ENCODE assay signal across 8 cellular contexts in genomic region chr7:23181684-23182553, GRCh38. TPM values are rescaled to one million over a fixed set of nuclear protein-coding genes. Genes with fewer than 3 reads are reported as not detected.
A peak's percentile ranks its signal among the peaks of the same experiment; 100 is the strongest.
DNase-seq lines count a peak whose midpoint lies in the region; ATAC-seq and TF ChIP-seq lines count a peak whose summit lies in the region.

A gene with protein sequence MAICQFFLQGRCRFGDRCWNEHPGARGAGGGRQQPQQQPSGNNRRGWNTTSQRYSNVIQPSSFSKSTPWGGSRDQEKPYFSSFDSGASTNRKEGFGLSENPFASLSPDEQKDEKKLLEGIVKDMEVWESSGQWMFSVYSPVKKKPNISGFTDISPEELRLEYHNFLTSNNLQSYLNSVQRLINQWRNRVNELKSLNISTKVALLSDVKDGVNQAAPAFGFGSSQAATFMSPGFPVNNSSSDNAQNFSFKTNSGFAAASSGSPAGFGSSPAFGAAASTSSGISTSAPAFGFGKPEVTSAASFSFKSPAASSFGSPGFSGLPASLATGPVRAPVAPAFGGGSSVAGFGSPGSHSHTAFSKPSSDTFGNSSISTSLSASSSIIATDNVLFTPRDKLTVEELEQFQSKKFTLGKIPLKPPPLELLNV (plus strand): TSS chr7:23182048. CDS start chr7:23182086, 38 bp downstream.

- H3K9me3 Mint-ChIP-seq in CD8-positive, alpha-beta T cell = no peaks in the 10 kb centered on the region

- H3K27ac ChIP-seq in CD8-positive, alpha-beta T cell (ENCODE audit: low read depth, low read length) = peak within 1 kb of the TSS; percentile 86
- peak within 1 kb of the TSS; percentile 97 for H3K27ac ChIP-seq in lower lobe of right lung

- peak within 1 kb of the TSS; percentile 100 for H3K27ac Mint-ChIP-seq in CD8-positive, alpha-beta T cell

- POLR2A ChIA-PET in CD8-positive, alpha-beta T cell (lab: Charles Lee) = interaction anchor here (0.6 to 4.8 kb wide), 3 partner anchors 76 to 186 kb away, joined by 3 to 23 read pairs (median 3); partner anchors contain the start of gene KLHL7

- peak; percentile 89 to 97 (median 93) for DNase-seq in CD8-positive, alpha-beta T cell
- DNase-seq in HS-27A (ENCODE audit: low read depth) (peak; percentile 92), NK-92 (lab: John Stamatoyannopoulos, UW; ENCODE audit: unreplicated experiment) (peak; percentile 70), lower lobe of right lung (peak; percentile 97)
- peak; percentile 90 to 91 for DNase-seq in activated CD8-positive, alpha-beta memory T cell treated with anti-CD3 and anti-CD28 coated beads for 1 hour (ENCODE audit: extremely low read depth in 1 of 2, low read depth in 1 of 2)
- peak; percentile 94 for DNase-seq in effector CD4-positive, alpha-beta T cell
- peak; percentile 95 for DNase-seq in stimulated activated CD4-positive, alpha-beta T cell treated with anti-CD3 and anti-CD28 coated beads, TNF-alpha, amount 100 ng/mL, for 24 hours (ENCODE audit: low read depth in 3 of 3)

- CTCF ChIA-PET in CD8-positive, alpha-beta T cell (lab: Charles Lee) = interaction anchor here (0.6 to 1.9 kb wide), 4 partner anchors 13 to 80 kb away, joined by 3 to 4 read pairs (median 3); partner anchors contain the start of gene KLHL7

- no peaks in the 10 kb centered on the region for H3K36me3 ChIP-seq in CD8-positive, alpha-beta T cell (ENCODE audit: insufficient read depth, low read length)
- H3K36me3 ChIP-seq in lower lobe of right lung = peaks cover 18% of the 10 kb centered on the region

- ATAC-seq in CD8-positive, alpha-beta T cell = peak; percentile 90
- ATAC-seq in GM19467 (IDR thresholded peaks at IDR 0.05; ENCODE audit: unreplicated experiment) (peak; percentile 97), lower lobe of right lung (peak; percentile 99)

- H3K4me1 ChIP-seq in CD8-positive, alpha-beta T cell (ENCODE audit: insufficient read depth, low read length) = peaks cover 30% of the 10 kb centered on the region
- H3K4me1 ChIP-seq in lower lobe of right lung = peaks cover 24% of the 10 kb centered on the region

- H3K4me1 Mint-ChIP-seq in CD8-positive, alpha-beta T cell (ENCODE audit: low read depth) = peaks cover 39% of the 10 kb centered on the region

- H3K27me3 Mint-ChIP-seq in CD8-positive, alpha-beta T cell (ENCODE audit: low read depth) = no peaks in the 10 kb centered on the region

- no peaks in the 10 kb centered on the region for H3K9me3 ChIP-seq in CD8-positive, alpha-beta T cell (ENCODE audit: low read length)
- no peaks in the 10 kb centered on the region for H3K9me3 ChIP-seq in lower lobe of right lung

- peak within 1 kb of the TSS; percentile 100 for H3K4me3 Mint-ChIP-seq in CD8-positive, alpha-beta T cell

- no peaks in the 10 kb centered on the region for H3K27me3 ChIP-seq in CD8-positive, alpha-beta T cell (ENCODE audit: insufficient read depth, low read length)
- H3K27me3 ChIP-seq in lower lobe of right lung (ENCODE audit: low read depth) = no peaks in the 10 kb centered on the region

- H3K36me3 Mint-ChIP-seq in CD8-positive, alpha-beta T cell = peaks cover 21% of the 10 kb centered on the region

- peak within 1 kb of the TSS; percentile 77 for H3K4me3 ChIP-seq in CD8-positive, alpha-beta T cell (ENCODE audit: low read depth, low read length)
- peak within 1 kb of the TSS; percentile 88 for H3K4me3 ChIP-seq in lower lobe of right lung

- TF ChIP-seq CTCF in CD8-positive, alpha-beta T cell (IDR thresholded peaks at IDR 0.05) = no peak
- no peak for TF ChIP-seq CTCF in lower lobe of right lung (IDR thresholded peaks at IDR 0.05)

- intact Hi-C loops in CD8-positive, alpha-beta T cell (cut with DNase I, micrococcal nuclease) = loop anchor here (1.0 to 10.0 kb wide), 14 partner anchors 77 to 1943 kb away; partner anchors contain the start of genes KLHL7 (in 2 of the 2), MALSU1 (in 2 of the 2), PALS2 (in 2 of the 2) and TOMM7 (in 2 of the 2)
- intact Hi-C loops in lower lobe of right lung (cut with DNase I) = no loop called here

RNA-seq across cellular contexts. Expression of the gene that starts here (rescaled TPM):
- 10 to 100 TPM; 17.3 to 20.4 TPM for total RNA-seq in CD8-positive, alpha-beta T cell
- total RNA-seq in lower lobe of right lung = 32.7 TPM

Comparison
In these comparisons a context has a peak if more than half of its experiments do, and no peak if none do; other contexts are left out.
1. Peak in every context shown above with its lines: DNase-seq, ATAC-seq, H3K4me3 ChIP-seq and H3K27ac ChIP-seq.